Comparison of ENCODE assay signal across 9 cellular contexts in the genomic region with DNA sequence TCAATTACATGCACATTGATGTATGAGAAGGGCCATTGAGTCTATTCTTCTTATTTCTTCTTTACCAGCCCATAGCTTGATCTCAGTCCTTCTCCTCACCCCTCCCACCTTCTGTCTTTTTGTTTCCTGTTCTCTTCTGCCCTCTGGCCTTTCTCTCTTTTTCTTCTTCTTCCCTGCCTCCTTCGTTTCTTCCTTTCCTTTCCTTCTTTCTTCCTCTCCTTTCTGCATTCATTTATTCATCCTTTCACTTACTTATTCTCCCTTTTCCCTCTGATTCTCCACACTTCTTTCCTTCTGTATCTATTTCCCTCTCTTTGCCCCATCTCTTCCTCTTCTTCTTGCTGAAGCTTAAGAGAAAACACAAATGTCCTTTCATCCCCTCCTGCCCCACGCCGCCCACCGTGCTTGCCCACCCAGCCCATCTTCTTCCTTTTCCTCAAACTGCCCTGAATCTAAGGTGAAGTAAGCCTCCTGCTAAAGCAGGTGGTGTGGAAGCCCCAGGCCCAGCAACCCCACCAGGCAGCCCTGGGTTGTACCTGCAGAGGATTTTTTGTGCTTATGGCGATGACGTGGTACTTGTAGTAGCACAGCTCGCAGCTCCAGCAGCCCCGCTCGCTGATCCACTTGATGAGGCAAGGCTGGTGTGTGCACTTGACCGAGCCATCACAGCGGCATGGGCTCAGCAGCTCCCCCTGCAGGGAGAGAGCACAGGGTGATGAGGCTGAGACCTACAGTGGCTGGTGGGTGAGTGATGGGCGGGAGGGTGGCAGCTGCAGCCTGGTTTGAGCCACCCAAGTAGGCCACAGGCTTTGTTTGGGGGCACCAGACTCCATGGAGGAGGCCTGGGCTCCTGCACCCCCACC.
A peak's percentile ranks its signal among the peaks of the same experiment; 100 is the strongest.
DNase-seq lines count a peak whose midpoint lies in the region; ATAC-seq and TF ChIP-seq lines count a peak whose summit lies in the region.
"Had no signal": no experiment of that assay in that cellular context is flagged by ENCODE, and none has a peak within 500 bp of the region (broad histone marks: within the 10 kb centered on the region; RNA-seq: fewer than 3 reads in every experiment).

No MANE protein-coding gene starts in this region.

- no TSS peak for BruUV-seq in MCF 10A (replicated peaks; lab: Mats Ljungman, UMichigan)

- H3K27me3 Mint-ChIP-seq in MCF 10A (ENCODE audit: insufficient read depth, unreplicated experiment) = no peaks in the 10 kb centered on the region
- peaks cover 31% of the 10 kb centered on the region for H3K27me3 Mint-ChIP-seq in stimulated activated memory B cell treated with anti-CD40 and anti-IgM and Interleukin-4, amounts not matched to agents 10 μg/mL and 1 μg/mL and 100 μg/mL, for 72 hours
- H3K27me3 Mint-ChIP-seq: activated naive CD8-positive, alpha-beta T cell had no signal

- DNase-seq in MCF 10A (ENCODE audit: unreplicated experiment) (peak; percentile 25), breast epithelium (ENCODE audit: low spot score in 2 of 2) (no peak), KBM-7 (peak; percentile 36), ecto neural progenitor cell (ENCODE audit: low spot score) (peak; percentile 64), NCI-H1694 (lab: John Stamatoyannopoulos, UW) (no peak)

- H3K4me3 Mint-ChIP-seq in MCF 10A (ENCODE audit: unreplicated experiment) = no peak overlapping the region
- H3K4me3 Mint-ChIP-seq in stimulated activated memory B cell treated with anti-CD40 and anti-IgM and Interleukin-4, amounts not matched to agents 10 μg/mL and 1 μg/mL and 100 μg/mL, for 72 hours = no peak overlapping the region
- H3K4me3 Mint-ChIP-seq: activated naive CD8-positive, alpha-beta T cell had no signal

- H3K4me1 Mint-ChIP-seq in MCF 10A (ENCODE audit: insufficient read depth, unreplicated experiment) = no peaks in the 10 kb centered on the region
- H3K4me1 Mint-ChIP-seq in stimulated activated memory B cell treated with anti-CD40 and anti-IgM and Interleukin-4, amounts not matched to agents 10 μg/mL and 1 μg/mL and 100 μg/mL, for 72 hours = no peaks in the 10 kb centered on the region

- ATAC-seq in stimulated activated memory B cell treated with anti-CD40 and anti-IgM and Interleukin-4, amounts not matched to agents 10 μg/mL and 1 μg/mL and 100 μg/mL, for 72 hours = peak; percentile 25
- no peak for ATAC-seq in GM18907 (IDR thresholded peaks at IDR 0.05; ENCODE audit: unreplicated experiment)
- no peak for ATAC-seq in HG03095 (IDR thresholded peaks at IDR 0.05; ENCODE audit: unreplicated experiment)

- H3K36me3 ChIP-seq in breast epithelium = no peaks in the 10 kb centered on the region

- TF ChIP-seq CTCF in MCF 10A (IDR thresholded peaks at IDR 0.05; ENCODE audit: unreplicated experiment) (no peak), breast epithelium (IDR thresholded peaks at IDR 0.05) (no peak)

- H3K27me3 ChIP-seq in breast epithelium = no peaks in the 10 kb centered on the region

- no peaks in the 10 kb centered on the region for H3K36me3 Mint-ChIP-seq in MCF 10A (ENCODE audit: insufficient read depth, unreplicated experiment)
- H3K36me3 Mint-ChIP-seq in stimulated activated memory B cell treated with anti-CD40 and anti-IgM and Interleukin-4, amounts not matched to agents 10 μg/mL and 1 μg/mL and 100 μg/mL, for 72 hours = no peaks in the 10 kb centered on the region
- H3K36me3 Mint-ChIP-seq: activated naive CD8-positive, alpha-beta T cell had no signal

- H3K27ac Mint-ChIP-seq in MCF 10A (ENCODE audit: low read depth, unreplicated experiment) = no peak overlapping the region
- H3K27ac Mint-ChIP-seq in stimulated activated memory B cell treated with anti-CD40 and anti-IgM and Interleukin-4, amounts not matched to agents 10 μg/mL and 1 μg/mL and 100 μg/mL, for 72 hours = no peak overlapping the region
- H3K27ac Mint-ChIP-seq: activated naive CD8-positive, alpha-beta T cell had no signal

- in situ Hi-C loops in KBM-7 (cut with MboI; ENCODE audit: low pct_unique_long_range_greater_than_20kb, low sequenced_read_pairs) = no loop called here

- H3K4me3 ChIP-seq in breast epithelium = no peak overlapping the region

- no peak for TF ChIP-seq POLR2A in breast epithelium (IDR thresholded peaks at IDR 0.05)

- CTCF ChIA-PET in MCF 10A (lab: Yijun Ruan, JAX) = interaction anchor here (0.8 kb wide), 1 partner anchor 719 kb away, joined by 3 read pairs; no protein-coding TSS in a partner anchor

- no peaks in the 10 kb centered on the region for H3K9me3 Mint-ChIP-seq in MCF 10A (ENCODE audit: unreplicated experiment)
- no peaks in the 10 kb centered on the region for H3K9me3 Mint-ChIP-seq in stimulated activated memory B cell treated with anti-CD40 and anti-IgM and Interleukin-4, amounts not matched to agents 10 μg/mL and 1 μg/mL and 100 μg/mL, for 72 hours

- no peaks in the 10 kb centered on the region for H3K4me1 ChIP-seq in breast epithelium

- POLR2A ChIA-PET in MCF 10A (lab: Yijun Ruan, JAX) = interaction anchor here (0.7 kb wide), 1 partner anchor 271 kb away, joined by 3 read pairs; no protein-coding TSS in a partner anchor

- no peak overlapping the region for H3K27ac ChIP-seq in breast epithelium

- intact Hi-C loops in MCF 10A (cut with micrococcal nuclease) (no loop called here), breast epithelium (cut with DNase I; ENCODE audit: low total_unique reads) (no loop called here)

- H3K9me3 ChIP-seq in breast epithelium = no peaks in the 10 kb centered on the region

Comparison
In these comparisons a context has a peak if more than half of its experiments do, and no peak if none do; other contexts are left out.
1. DNase-seq: peak in MCF 10A (single experiment), KBM-7 (single experiment) and ecto neural progenitor cell (single experiment); none in breast epithelium (0 of 2) and NCI-H1694 (single experiment).